In genomic region chr12:42926232-42926631, GRCh38 we compare ENCODE assay signal across 7 cellular contexts.
"Had no signal": no experiment of that assay in that cellular context is flagged by ENCODE, and none has a peak within 500 bp of the region (broad histone marks: within the 10 kb centered on the region; RNA-seq: fewer than 3 reads in every experiment).

No MANE protein-coding gene starts in this region.

- FAIRE-seq: HTR-8/SVneo had no signal

- H3K9ac ChIP-seq: GM23248 had no signal

- H3K36me3 ChIP-seq: HAP-1 had no signal

- H3K27ac ChIP-seq: GM23248 had no signal

- ATAC-seq: HCT116 had no signal

- H3K9me3 ChIP-seq: HAP-1 had no signal

- H3K4me1 ChIP-seq: HAP-1 had no signal

- DNase-seq: GM23248, GOT3, H7, KBM-7 had no signal

- H3K4me3 ChIP-seq: GM23248, HAP-1 had no signal

- H2AFZ ChIP-seq: GM23248 had no signal
